In genomic region chr9:132780230-132781007, GRCh38 we compare ENCODE assay signal across 1 cellular context.
TF ChIP-seq lines count a peak whose summit lies in the region.

No MANE protein-coding gene starts in this region.

TF ChIP-seq in K562, 482 proteins besides CTCF, POLR2A, EP300 and RAD21 (continued from another document and continues in another):
- peak; percentile 78; the same call in 1 of the 2 replicates for TF ChIP-seq JUN (IDR thresholded peaks at IDR 0.05; ENCODE audit: borderline replicate concordance, low read depth, low read length)
- TF ChIP-seq JUN (CRISPR knock-in tag; IDR thresholded peaks at IDR 0.05; ENCODE audit: borderline replicate concordance): no peak
- no peak for TF ChIP-seq FOXA3 (CRISPR knock-in tag; conservative IDR thresholded peaks at IDR 0.05 in 1 of 2, IDR thresholded peaks at IDR 0.05 in 1 of 2)
- no peak for TF ChIP-seq RB1 (IDR thresholded peaks at IDR 0.05; ENCODE audit: low read depth)
- no peak for TF ChIP-seq CUX1 (CRISPR knock-in tag; IDR thresholded peaks at IDR 0.05)
- TF ChIP-seq ZNF436 (CRISPR knock-in tag; IDR thresholded peaks at IDR 0.05): no peak
- TF ChIP-seq ZNF766 (CRISPR knock-in tag; conservative IDR thresholded peaks at IDR 0.05): 0 out of 2 replicates have a peak, but pooled peaks have one; percentile 29
- peak; percentile 95 for TF ChIP-seq ESRRA (IDR thresholded peaks at IDR 0.05; ENCODE audit: borderline replicate concordance, low read depth)
- no peak for TF ChIP-seq DLX4 (CRISPR knock-in tag; IDR thresholded peaks at IDR 0.05)
- no peak for TF ChIP-seq ZNF24 (IDR thresholded peaks at IDR 0.05)
- TF ChIP-seq ZBTB34 (CRISPR knock-in tag; IDR thresholded peaks at IDR 0.05): no peak
- no peak for TF ChIP-seq HNRNPLL (IDR thresholded peaks at IDR 0.05; ENCODE audit: low read depth, low read length, poor library complexity, severe bottlenecking)
- TF ChIP-seq EHMT2 (IDR thresholded peaks at IDR 0.05): peak; percentile 92
- peak; percentile 36; the same call in 1 of the 2 replicates for TF ChIP-seq EGR1 (conservative IDR thresholded peaks at IDR 0.05)
- no peak for TF ChIP-seq ZSCAN32 (CRISPR knock-in tag; IDR thresholded peaks at IDR 0.05)
- TF ChIP-seq TEAD4 (IDR thresholded peaks at IDR 0.05; ENCODE audit: low read length): peak; percentile 18; the same call in 1 of the 2 replicates
- TF ChIP-seq TEAD4 (CRISPR knock-in tag; IDR thresholded peaks at IDR 0.05; ENCODE audit: borderline replicate concordance): no peak
- TF ChIP-seq JUND (IDR thresholded peaks at IDR 0.05; ENCODE audit: borderline replicate concordance, low read depth, low read length): peak; percentile 90
- peak; percentile 90; the same call in 2 of the 3 replicates for TF ChIP-seq JUND (tag; IDR thresholded peaks at IDR 0.05; ENCODE audit: borderline replicate concordance, low read depth, low read length)
- TF ChIP-seq ZNF589 (CRISPR knock-in tag; IDR thresholded peaks at IDR 0.05; ENCODE audit: low read depth): peak; percentile 70
- no peak for TF ChIP-seq ESRRB (CRISPR knock-in tag; IDR thresholded peaks at IDR 0.05; ENCODE audit: borderline replicate concordance)
- TF ChIP-seq ZNF707 (CRISPR knock-in tag; conservative IDR thresholded peaks at IDR 0.05): no peak
- TF ChIP-seq KDM1A (IDR thresholded peaks at IDR 0.05): peak in 1 of 2 experiments; percentile 78; a peak in 2 of 4 replicates
- 0 out of 2 replicates have a peak, but pooled peaks have one; percentile 20 for TF ChIP-seq HDAC2 (IDR thresholded peaks at IDR 0.05)
- no peak for TF ChIP-seq ZNF407 (IDR thresholded peaks at IDR 0.05; ENCODE audit: low read depth)
- peak in 1 of 2 experiments; percentile 58 for TF ChIP-seq AFF1 (IDR thresholded peaks at IDR 0.05; ENCODE audit: low read depth in 1 of 2, partially characterized antibody in 2 of 2)
- TF ChIP-seq ETV5 (CRISPR knock-in tag; IDR thresholded peaks at IDR 0.05; ENCODE audit: low read depth): 0 out of 2 replicates have a peak, but pooled peaks have one; percentile 46
- peak; percentile 83 for TF ChIP-seq DPF2 (IDR thresholded peaks at IDR 0.05)
- TF ChIP-seq FOSL1 (tag; conservative IDR thresholded peaks at IDR 0.05): peak; percentile 92
- no peak for TF ChIP-seq HLTF (IDR thresholded peaks at IDR 0.05)
- TF ChIP-seq PTBP1 (IDR thresholded peaks at IDR 0.05; ENCODE audit: low read depth, low read length): no peak
- TF ChIP-seq ZNF384 (IDR thresholded peaks at IDR 0.05; ENCODE audit: low read depth, low read length): 0 out of 2 replicates have a peak, but pooled peaks have one; percentile 18
- peak; percentile 74 for TF ChIP-seq NFE2 (IDR thresholded peaks at IDR 0.05; ENCODE audit: low read depth)
- peak; percentile 12 to 80; a peak in 2 of 4 replicates for TF ChIP-seq TRIM24 (IDR thresholded peaks at IDR 0.05)
- TF ChIP-seq RHOXF2B (CRISPR knock-in tag; conservative IDR thresholded peaks at IDR 0.05): no peak
- no peak for TF ChIP-seq ZBTB33 (CRISPR knock-in tag; IDR thresholded peaks at IDR 0.05)
